8 cellular contexts compared by ENCODE assay signal in genomic region chr19:38670921-38671398, GRCh38. TPM values are rescaled to one million over a fixed set of nuclear protein-coding genes. Genes with fewer than 3 reads are reported as not detected.
DNase-seq lines count a peak whose midpoint lies in the region; ATAC-seq and TF ChIP-seq lines count a peak whose summit lies in the region.

No MANE protein-coding gene starts in this region.

- H4K91ac ChIP-seq in H9 (ENCODE audit: insufficient read length, low read depth, low read length) = no peak overlapping the region

- H2AFZ ChIP-seq in H9 (ENCODE audit: low read length) = no peak overlapping the region

- no peak overlapping the region for H2BK12ac ChIP-seq in H9 (ENCODE audit: insufficient read length, low read depth, low read length)

- no peak overlapping the region for H3K4me3 Mint-ChIP-seq in H9

- H3K9me3 ChIP-seq in H9 (ENCODE audit: control insufficient read depth, low read depth, low read length) (no peaks in the 10 kb centered on the region), adrenal gland (replicated peaks in 1 of 3) (no peaks in the 10 kb centered on the region), spleen (no peaks in the 10 kb centered on the region)

- H3K27me3 Mint-ChIP-seq in H9 (ENCODE audit: low read depth) = no peaks in the 10 kb centered on the region

- no peaks in the 10 kb centered on the region; a peak in 2 of 5 replicates for H3K9me3 Mint-ChIP-seq in H9

- no peak for TF ChIP-seq POLR2A in adrenal gland (IDR thresholded peaks at IDR 0.05)
- no peak for TF ChIP-seq POLR2A in spleen (IDR thresholded peaks at IDR 0.05)

- ATAC-seq in GM18502 (IDR thresholded peaks at IDR 0.05; ENCODE audit: poor library complexity, unreplicated experiment) = no peak
- ATAC-seq in HG03159 (IDR thresholded peaks at IDR 0.05; ENCODE audit: unreplicated experiment) = no peak

- H3K79me2 ChIP-seq in H9 (ENCODE audit: insufficient read depth, low read length) = peaks cover 44% of the 10 kb centered on the region; the same call in 1 of the 2 replicates

- H2BK5ac ChIP-seq in H9 (ENCODE audit: insufficient read length, low read length) = no peak overlapping the region

- no peak overlapping the region for H3K18ac ChIP-seq in H9 (ENCODE audit: insufficient read length, low read depth, low read length)

- no peak overlapping the region for H2BK20ac ChIP-seq in H9 (ENCODE audit: low read depth, low read length, poor library complexity, severe bottlenecking)

- peaks cover 9 to 16% (median 12%) of the 10 kb centered on the region in 3 experiments for H3K36me3 Mint-ChIP-seq in H9 (ENCODE audit: insufficient read depth in 1 of 3, low read depth in 3 of 3)

- no peak overlapping the region for H3K23ac ChIP-seq in H9 (ENCODE audit: insufficient read length, low read depth, low read length)

- H3K4me3 ChIP-seq in adrenal gland (no peak overlapping the region), spleen (no peak overlapping the region)

- peak overlapping the region in 2 of 3 experiments; percentile 90; a peak in 4 of 7 replicates for H3K27ac Mint-ChIP-seq in H9

- no peak overlapping the region for H4K8ac ChIP-seq in H9 (replicated peaks; ENCODE audit: insufficient read length, low read depth, low read length)

- no peak overlapping the region for H2BK15ac ChIP-seq in H9 (ENCODE audit: low read depth, low read length)

- H4K5ac ChIP-seq in H9 (ENCODE audit: insufficient read length, low read depth, low read length) = no peak overlapping the region

- H3K14ac ChIP-seq in H9 (ENCODE audit: insufficient read depth, low read length) = no peak overlapping the region

- H3T11ph ChIP-seq in H9 (ENCODE audit: low read length) = no peak overlapping the region

- H3K36me3 ChIP-seq in adrenal gland (replicated peaks in 1 of 2) (no peaks in the 10 kb centered on the region), spleen (peaks cover 0 to 17% (median 0%) of the 10 kb centered on the region in 6 donors)

- H3K27ac ChIP-seq in H9 (ENCODE audit: insufficient read length, low read depth, low read length) (no peak overlapping the region), adrenal gland (peak overlapping the region; percentile 9 to 95 (median 86)), layer of hippocampus (ENCODE audit: low read depth, low read length) (peak overlapping the region; percentile 65), spleen (peak overlapping the region; percentile 13 to 94 (median 92))

- no peaks in the 10 kb centered on the region for H4K20me1 ChIP-seq in H9 (ENCODE audit: control insufficient read depth, insufficient read depth, insufficient read length)

- no peak for DNase-seq in H9
- no peak for DNase-seq in adrenal gland
- DNase-seq in spleen = no peak
- DNase-seq in mesenteric fat pad (ENCODE audit: low spot score) = no peak
- no peak for DNase-seq in NCI-H2171 (lab: John Stamatoyannopoulos, UW)

- no peak overlapping the region for H3K56ac ChIP-seq in H9 (ENCODE audit: insufficient read length, low read depth, low read length)

- no CpG with 5 or more reads among the region's 3 CpGs for WGBS in H9 (ENCODE audit: extremely low coverage, insufficient read length, low lambda C conversion rate)
- 61 to 74% (median 69%) methylated on average over 3 of the region's 3 CpGs for WGBS in adrenal gland, 4 donors
- WGBS in spleen, 5 donors = 51 to 68% (median 64%) methylated on average over 3 of the region's 3 CpGs

- H3K4me2 ChIP-seq in H9 (ENCODE audit: insufficient read depth, insufficient read length, low read length) = no peak overlapping the region

- TF ChIP-seq CTCF in H9 (conservative IDR thresholded peaks at IDR 0.05) (no peak), adrenal gland (IDR thresholded peaks at IDR 0.05) (no peak), spleen (IDR thresholded peaks at IDR 0.05 in 8 of 11, conservative IDR thresholded peaks at IDR 0.05 in 3 of 11) (no peak)

- H3K4ac ChIP-seq in H9 (ENCODE audit: low read depth, low read length) = no peak overlapping the region

- intact Hi-C loops in adrenal gland (cut with DNase I) (no loop called here), spleen (cut with DNase I; ENCODE audit: low total_unique reads) (no loop called here)

- H3K9ac ChIP-seq in H9 (ENCODE audit: extremely low read depth, insufficient read length, low read length) = no peak overlapping the region

- H3K79me1 ChIP-seq in H9 (ENCODE audit: insufficient read depth, low read depth, low read length, poor library complexity, severe bottlenecking) = peaks cover 6% of the 10 kb centered on the region

- H3K27me3 ChIP-seq in H9 (ENCODE audit: insufficient read depth, low read length) = no peaks in the 10 kb centered on the region
- H3K27me3 ChIP-seq in adrenal gland = no peaks in the 10 kb centered on the region
- no peaks in the 10 kb centered on the region for H3K27me3 ChIP-seq in layer of hippocampus (ENCODE audit: control insufficient read depth, insufficient read depth, low read length)
- no peaks in the 10 kb centered on the region for H3K27me3 ChIP-seq in spleen (replicated peaks in 1 of 7)

- H3K23me2 ChIP-seq in H9 (ENCODE audit: insufficient read length, low read depth, low read length, poor library complexity, severe bottlenecking) = no peaks in the 10 kb centered on the region

- H2AK5ac ChIP-seq in H9 (ENCODE audit: insufficient read length, low read length) = no peak overlapping the region

- H3K4me1 ChIP-seq in H9 (ENCODE audit: insufficient read depth, low read length) = peaks cover 27% of the 10 kb centered on the region
- H3K4me1 ChIP-seq in adrenal gland (replicated peaks in 1 of 2) = peaks cover 77 to 94% of the 10 kb centered on the region in 2 donors
- H3K4me1 ChIP-seq in spleen = peaks cover 68 to 96% (median 88%) of the 10 kb centered on the region in 6 donors

- no peak overlapping the region for H2BK120ac ChIP-seq in H9 (ENCODE audit: low read depth, low read length, poor library complexity, severe bottlenecking)

- H3K4me1 Mint-ChIP-seq in H9 = peaks cover 77% of the 10 kb centered on the region in 2 experiments

RNA-seq across cellular contexts. Expression of gene ACTN4, which starts 23.5 kb away (rescaled TPM):
- total RNA-seq in H9 (2021) (369 and 386 TPM in 2 replicates), adrenal gland (100 to 1,000 TPM; 430 to 773 (median 575) TPM), spleen (100 to 1,000 TPM; 360 to 621 (median 487) TPM), mesenteric fat pad (431 TPM)
- polyA plus RNA-seq in adrenal gland (100 to 1,000 TPM; 148 to 586 (median 554) TPM), spleen (100 to 1,000 TPM in 1 of 3 donors, 10 to 100 TPM in 2; 39.3 to 185 (median 51.2) TPM)

RNA-seq across cellular contexts. Expression of gene EIF3K, which starts 52.0 kb away (rescaled TPM):
- total RNA-seq in H9 (2021) (341 and 345 TPM in 2 replicates), adrenal gland (100 to 1,000 TPM; 196 to 537 (median 316) TPM), spleen (100 to 1,000 TPM; 232 to 538 (median 244) TPM), mesenteric fat pad (252 TPM)
- polyA plus RNA-seq in adrenal gland (100 to 1,000 TPM; 177 to 292 (median 216) TPM), spleen (100 to 1,000 TPM; 276 to 365 (median 328) TPM)

RNA-seq across cellular contexts. Expression of gene MAP4K1, which starts 53.2 kb away (rescaled TPM):
- 25.7 and 31.1 TPM in 2 replicates for total RNA-seq in H9 (2021)
- total RNA-seq in adrenal gland = 1 to 10 TPM; 1.4 to 7.9 (median 4.1) TPM
- 10 to 100 TPM in 1 of 3 donors, 1 to 10 TPM in 2; 1.2 to 12.5 (median 6.8) TPM for polyA plus RNA-seq in adrenal gland
- total RNA-seq in spleen = 100 to 1,000 TPM in 4 of 7 donors, 10 to 100 TPM in 3; 58.2 to 163 (median 122) TPM
- 100 to 1,000 TPM in 2 of 3 donors, 10 to 100 TPM in 1; 81.3 to 161 (median 153) TPM for polyA plus RNA-seq in spleen
- 3.9 TPM for total RNA-seq in mesenteric fat pad
